7 cellular contexts compared by ENCODE assay signal in genomic region chr16:5084802-5085201, GRCh38. TPM values are rescaled to one million over a fixed set of nuclear protein-coding genes. Genes with fewer than 3 reads are reported as not detected.
A peak's percentile ranks its signal among the peaks of the same experiment; 100 is the strongest.
DNase-seq lines count a peak whose midpoint lies in the region; TF ChIP-seq lines count a peak whose summit lies in the region.
"Not testable (repeated sequence)": the region's sequence is repeated elsewhere in the genome, so short reads cannot be mapped to it uniquely, and the experiment has no call there.

No MANE protein-coding gene starts in this region.

- not testable (repeated sequence) for H3K9me3 Mint-ChIP-seq in activated T-helper 1 cell treated with anti-CD3 and anti-CD28 coated beads, Interleukin-12 subunit alpha, Interleukin-12 subunit beta, Interleukin-2, Interleukin-4 antibody, amounts not matched to agents 30 ng/mL and 10 ng/mL and 1 ng/mL, durations not matched to agents 14 hours and 24 hours and 36 hours

- not testable (repeated sequence) for H3K27me3 ChIP-seq in spleen (replicated peaks in 1 of 7)

- H3K27ac Mint-ChIP-seq in activated T-helper 1 cell treated with anti-CD3 and anti-CD28 coated beads, Interleukin-12 subunit alpha, Interleukin-12 subunit beta, Interleukin-2, Interleukin-4 antibody, amounts not matched to agents 30 ng/mL and 10 ng/mL and 1 ng/mL, durations not matched to agents 14 hours and 24 hours and 36 hours, result not testable (repeated sequence)

- TF ChIP-seq POLR2A in spleen (IDR thresholded peaks at IDR 0.05), result not testable (repeated sequence)

- DNase-seq in GM10248 (ENCODE audit: extremely low spot score) (peak; percentile 64), NCI-H1092 treated with DMSO at 0.1 percent for 48 hours (lab: John Stamatoyannopoulos, UW) (peak; percentile 15), T follicular helper cell (ENCODE audit: low read depth) (peak; percentile 44), kidney tubule cell (ENCODE audit: low spot score) (peak; percentile 39), spleen (peak; percentile 79)
- peak; percentile 41 for DNase-seq in activated T-helper 1 cell treated with anti-CD3 and anti-CD28 coated beads, Interleukin-12 subunit alpha, Interleukin-12 subunit beta, Interleukin-2, Interleukin-4 antibody, amounts not matched to agents 30 ng/mL and 10 ng/mL and 1 ng/mL, durations not matched to agents 14 hours and 24 hours and 36 hours (ENCODE audit: low spot score)
- DNase-seq in effector CD8-positive, alpha-beta T cell (lab: John Stamatoyannopoulos, UW), result peak; percentile 3

- WGBS in spleen, 5 donors, result 64 to 82% (median 74%) methylated on average over 8 to 10 of the region's 10 CpGs

- H3K36me3 Mint-ChIP-seq in activated T-helper 1 cell treated with anti-CD3 and anti-CD28 coated beads, Interleukin-12 subunit alpha, Interleukin-12 subunit beta, Interleukin-2, Interleukin-4 antibody, amounts not matched to agents 30 ng/mL and 10 ng/mL and 1 ng/mL, durations not matched to agents 14 hours and 24 hours and 36 hours (ENCODE audit: low read depth), result peaks cover 17% of the 10 kb centered on the region

- POLR2A ChIA-PET in GM10248 (lab: Yijun Ruan, JAX), result not testable (repeated sequence)

- CTCF ChIA-PET in GM10248 (lab: Yijun Ruan, JAX), result interaction anchor here (0.7 to 1.8 kb wide), 8 partner anchors 8 to 129 kb away, joined by 3 to 8 read pairs (median 4); partner anchors contain the start of gene NAGPA

- not testable (repeated sequence) for H3K4me3 ChIP-seq in spleen

- not testable (repeated sequence) for H3K27ac ChIP-seq in spleen

- TF ChIP-seq CTCF in GM10248 (IDR thresholded peaks at IDR 0.05; ENCODE audit: control extremely low read depth, extremely low read depth, low read depth, missing control alignments) (peak; percentile 80), spleen (IDR thresholded peaks at IDR 0.05 in 8 of 11, conservative IDR thresholded peaks at IDR 0.05 in 3 of 11) (peak; percentile 39 to 74 (median 58))

- H3K4me1 ChIP-seq in spleen, result not testable (repeated sequence)

- not testable (repeated sequence) for H3K4me1 Mint-ChIP-seq in activated T-helper 1 cell treated with anti-CD3 and anti-CD28 coated beads, Interleukin-12 subunit alpha, Interleukin-12 subunit beta, Interleukin-2, Interleukin-4 antibody, amounts not matched to agents 30 ng/mL and 10 ng/mL and 1 ng/mL, durations not matched to agents 14 hours and 24 hours and 36 hours (ENCODE audit: low read depth)

- H3K9me3 ChIP-seq in spleen, result not testable (repeated sequence)

- intact Hi-C loops in activated T-helper 1 cell treated with anti-CD3 and anti-CD28 coated beads, Interleukin-12 subunit alpha, Interleukin-12 subunit beta, Interleukin-2, Interleukin-4 antibody, amounts not matched to agents 30 ng/mL and 10 ng/mL and 1 ng/mL, durations not matched to agents 14 hours and 24 hours and 36 hours (cut with micrococcal nuclease); spleen (cut with DNase I; ENCODE audit: low total_unique reads): not testable (repeated sequence)

- not testable (repeated sequence) for H3K4me3 Mint-ChIP-seq in activated T-helper 1 cell treated with anti-CD3 and anti-CD28 coated beads, Interleukin-12 subunit alpha, Interleukin-12 subunit beta, Interleukin-2, Interleukin-4 antibody, amounts not matched to agents 30 ng/mL and 10 ng/mL and 1 ng/mL, durations not matched to agents 14 hours and 24 hours and 36 hours

- H3K36me3 ChIP-seq in spleen, result peaks cover 0 to 94% (median 39%) of the 10 kb centered on the region in 6 donors

- not testable (repeated sequence) for H3K27me3 Mint-ChIP-seq in activated T-helper 1 cell treated with anti-CD3 and anti-CD28 coated beads, Interleukin-12 subunit alpha, Interleukin-12 subunit beta, Interleukin-2, Interleukin-4 antibody, amounts not matched to agents 30 ng/mL and 10 ng/mL and 1 ng/mL, durations not matched to agents 14 hours and 24 hours and 36 hours (ENCODE audit: insufficient read depth)

RNA-seq across cellular contexts. Expression of gene EEF2KMT, which starts 12.8 kb away (rescaled TPM):
- total RNA-seq in activated T-helper 1 cell treated with anti-CD3 and anti-CD28 coated beads, Interleukin-12 subunit alpha, Interleukin-12 subunit beta, Interleukin-2, Interleukin-4 antibody, amounts not matched to agents 30 ng/mL and 10 ng/mL and 1 ng/mL, durations not matched to agents 14 hours and 24 hours and 36 hours, result 27.5 and 27.7 TPM in 2 replicates
- total RNA-seq in spleen, result 10 to 100 TPM in 1 of 7 donors, 1 to 10 TPM in 6; 5.8 to 11.7 (median 7.6) TPM
- polyA plus RNA-seq in spleen, result 1 to 10 TPM; 4.5 to 7.8 (median 6.7) TPM

RNA-seq across cellular contexts. Expression of gene ALG1, which starts 13.2 kb away (rescaled TPM):
- 40.0 and 41.4 TPM in 2 replicates for total RNA-seq in activated T-helper 1 cell treated with anti-CD3 and anti-CD28 coated beads, Interleukin-12 subunit alpha, Interleukin-12 subunit beta, Interleukin-2, Interleukin-4 antibody, amounts not matched to agents 30 ng/mL and 10 ng/mL and 1 ng/mL, durations not matched to agents 14 hours and 24 hours and 36 hours
- total RNA-seq in spleen, result 10 to 100 TPM; 18.4 to 46.2 (median 24.8) TPM
- polyA plus RNA-seq in spleen, result 10 to 100 TPM; 13.0 to 18.6 (median 17.0) TPM

RNA-seq across cellular contexts. Expression of gene C16orf89, which starts 19.0 kb away (rescaled TPM):
- not detected in 2 replicates for total RNA-seq in activated T-helper 1 cell treated with anti-CD3 and anti-CD28 coated beads, Interleukin-12 subunit alpha, Interleukin-12 subunit beta, Interleukin-2, Interleukin-4 antibody, amounts not matched to agents 30 ng/mL and 10 ng/mL and 1 ng/mL, durations not matched to agents 14 hours and 24 hours and 36 hours
- total RNA-seq in spleen, result 1 to 10 TPM in 4 of 7 donors, under 1 TPM in 2, not detected in 1; 0.34 to 2.5 (median 1.5) TPM
- 1 to 10 TPM; 1.7 to 5.7 (median 4.0) TPM for polyA plus RNA-seq in spleen

RNA-seq across cellular contexts. Expression of gene NAGPA, which starts 51.1 kb away (rescaled TPM):
- 11.6 and 12.5 TPM in 2 replicates for total RNA-seq in activated T-helper 1 cell treated with anti-CD3 and anti-CD28 coated beads, Interleukin-12 subunit alpha, Interleukin-12 subunit beta, Interleukin-2, Interleukin-4 antibody, amounts not matched to agents 30 ng/mL and 10 ng/mL and 1 ng/mL, durations not matched to agents 14 hours and 24 hours and 36 hours
- 10 to 100 TPM; 16.2 to 41.8 (median 25.4) TPM for total RNA-seq in spleen
- polyA plus RNA-seq in spleen, result 10 to 100 TPM; 11.8 to 17.7 (median 14.8) TPM

Comparison
In these comparisons a context has a peak if more than half of its experiments do, and no peak if none do; other contexts are left out.
1. DNase-seq: peak in every context shown above with its lines; median percentile 79 in spleen; 64 in GM10248; 44 in T follicular helper cell; 41 in activated T-helper 1 cell treated with anti-CD3 and anti-CD28 coated beads, Interleukin-12 subunit alpha, Interleukin-12 subunit beta, Interleukin-2, Interleukin-4 antibody, amounts not matched to agents 30 ng/mL and 10 ng/mL and 1 ng/mL, durations not matched to agents 14 hours and 24 hours and 36 hours; 39 in kidney tubule cell; 15 in NCI-H1092 treated with DMSO at 0.1 percent for 48 hours; 3 in effector CD8-positive, alpha-beta T cell.